In genomic region chr4:26319467-26320158, GRCh38 we compare ENCODE assay signal across 8 cellular contexts. TPM values are rescaled to one million over a fixed set of nuclear protein-coding genes. Genes with fewer than 3 reads are reported as not detected.
DNase-seq lines count a peak whose midpoint lies in the region; ATAC-seq and TF ChIP-seq lines count a peak whose summit lies in the region.

No MANE protein-coding gene starts in this region.

- DNase-seq in DMS53 (lab: John Stamatoyannopoulos, UW) (peak; percentile 100), OCI-M1 (lab: John Stamatoyannopoulos, UW) (peak; percentile 98), epithelial cell of proximal tubule (ENCODE audit: low read depth) (peak; percentile 95), mucosa of gallbladder (ENCODE audit: low spot score) (peak; percentile 99)
- DNase-seq in activated T-cell treated with anti-CD3 and anti-CD28 coated beads, Interleukin-2, amount 50 U/mL, for 1 hour, result peak; percentile 94
- DNase-seq in stimulated activated CD8-positive, alpha-beta memory T cell treated with anti-CD3 and anti-CD28 coated beads, Interleukin-4, amount 100 ng/mL, for 24 hours (ENCODE audit: low read depth), result peak; percentile 93

- H3K27me3 Mint-ChIP-seq in IgD-negative memory B cell, result no peaks in the 10 kb centered on the region

- H3K36me3 Mint-ChIP-seq in IgD-negative memory B cell, result no peaks in the 10 kb centered on the region

- no peak for TF ChIP-seq CTCF in epithelial cell of proximal tubule (conservative IDR thresholded peaks at IDR 0.05; ENCODE audit: low read depth, low read length)

- ATAC-seq in GM21576 (IDR thresholded peaks at IDR 0.05; ENCODE audit: unreplicated experiment), result peak; percentile 65

- peaks cover 3 to 12% (median 5%) of the 10 kb centered on the region in 3 donors for H3K9me3 Mint-ChIP-seq in IgD-negative memory B cell

- peak overlapping the region; percentile 91 to 99 (median 95) for H3K27ac Mint-ChIP-seq in IgD-negative memory B cell

- H3K4me3 ChIP-seq in epithelial cell of proximal tubule (ENCODE audit: low read depth, low read length), result peak overlapping the region; percentile 87

- H3K4me1 Mint-ChIP-seq in IgD-negative memory B cell, result peaks cover 7 to 16% (median 16%) of the 10 kb centered on the region in 3 donors

- peak overlapping the region; percentile 90 to 100 (median 95) for H3K4me3 Mint-ChIP-seq in IgD-negative memory B cell

RNA-seq across cellular contexts. Expression of gene RBPJ, which starts 1.2 kb away (rescaled TPM):
- 55.5 TPM for polyA plus RNA-seq in IgD-negative memory B cell
- total RNA-seq in epithelial cell of proximal tubule (38.6 and 76.0 TPM in 2 replicates), mucosa of gallbladder (72.1 TPM)

Comparison
In these comparisons a context has a peak if more than half of its experiments do, and no peak if none do; other contexts are left out.
1. Peak in every context shown above with its lines: DNase-seq, ATAC-seq and H3K4me3 ChIP-seq.